Comparison of ENCODE assay signal across 18 cellular contexts in genomic region chr10:54909165-54909564, GRCh38.
"Had no signal": no experiment of that assay in that cellular context is flagged by ENCODE, and none has a peak within 500 bp of the region (broad histone marks: within the 10 kb centered on the region; RNA-seq: fewer than 3 reads in every experiment).

No MANE protein-coding gene starts in this region.

- H3K27ac Mint-ChIP-seq: memory B cell; natural killer cell; progenitor cell of endocrine pancreas; stimulated activated naive B cell treated with anti-CD40 and anti-IgM and Interleukin-4, amounts not matched to agents 10 μg/mL and 1 μg/mL and 100 μg/mL, for 72 hours; stimulated activated naive CD8-positive, alpha-beta T cell treated with anti-CD3 and anti-CD28 coated beads, Interleukin-15, Interleukin-2, amounts not matched to agents 100 ng/mL and 50 ng/mL, for 24 hours had no signal

- DNase-seq: dorsolateral prefrontal cortex; effector CD4-positive, alpha-beta T cell; head of caudate nucleus; natural killer cell; sigmoid colon; stimulated activated CD4-positive, alpha-beta T cell treated with anti-CD3 and anti-CD28 coated beads, Interleukin-4, amount 100 ng/mL, for 4 hours; stimulated activated naive B cell treated with anti-CD40 and anti-IgM and Interleukin-4, amounts not matched to agents 10 μg/mL and 1 μg/mL and 100 μg/mL, for 72 hours had no signal

- H3K4me1 Mint-ChIP-seq: memory B cell; natural killer cell; stimulated activated naive B cell treated with anti-CD40 and anti-IgM and Interleukin-4, amounts not matched to agents 10 μg/mL and 1 μg/mL and 100 μg/mL, for 72 hours had no signal

- H3K36me3 Mint-ChIP-seq: memory B cell; natural killer cell; stimulated activated naive B cell treated with anti-CD40 and anti-IgM and Interleukin-4, amounts not matched to agents 10 μg/mL and 1 μg/mL and 100 μg/mL, for 72 hours had no signal

- H3K4me1 ChIP-seq: pancreas, right atrium auricular region, sigmoid colon, tibial nerve, vagina had no signal

- H3K27me3 Mint-ChIP-seq: memory B cell; progenitor cell of endocrine pancreas; stimulated activated naive B cell treated with anti-CD40 and anti-IgM and Interleukin-4, amounts not matched to agents 10 μg/mL and 1 μg/mL and 100 μg/mL, for 72 hours; stimulated activated naive CD8-positive, alpha-beta T cell treated with anti-CD3 and anti-CD28 coated beads, Interleukin-15, Interleukin-2, amounts not matched to agents 100 ng/mL and 50 ng/mL, for 24 hours had no signal

- H3K4me3 ChIP-seq: dorsolateral prefrontal cortex, lung, pancreas, right atrium auricular region, sigmoid colon, thoracic aorta, tibial nerve, vagina had no signal

- H3K36me3 ChIP-seq: neutrophil, pancreas, right atrium auricular region, sigmoid colon, thoracic aorta, tibial nerve, vagina had no signal

- H3K27me3 ChIP-seq: dorsolateral prefrontal cortex, neutrophil, pancreas, right atrium auricular region, sigmoid colon, tibial nerve, vagina had no signal

- H3K9me3 ChIP-seq: neutrophil, pancreas, right atrium auricular region, sigmoid colon, thoracic aorta, vagina had no signal

- H3K27ac ChIP-seq: dorsolateral prefrontal cortex, neutrophil, pancreas, right atrium auricular region, sigmoid colon, thoracic aorta, tibial nerve, vagina had no signal

- ATAC-seq: left lobe of liver, natural killer cell, pancreas had no signal

- H3K4me3 Mint-ChIP-seq: memory B cell; natural killer cell; stimulated activated naive B cell treated with anti-CD40 and anti-IgM and Interleukin-4, amounts not matched to agents 10 μg/mL and 1 μg/mL and 100 μg/mL, for 72 hours; stimulated activated naive CD8-positive, alpha-beta T cell treated with anti-CD3 and anti-CD28 coated beads, Interleukin-15, Interleukin-2, amounts not matched to agents 100 ng/mL and 50 ng/mL, for 24 hours had no signal

- H3K9me3 Mint-ChIP-seq: memory B cell; stimulated activated naive CD8-positive, alpha-beta T cell treated with anti-CD3 and anti-CD28 coated beads, Interleukin-15, Interleukin-2, amounts not matched to agents 100 ng/mL and 50 ng/mL, for 24 hours had no signal
